ENCODE assay signal across 24 cellular contexts in genomic region chr6:54473328-54473727, GRCh38.
"Had no signal": no experiment of that assay in that cellular context is flagged by ENCODE, and none has a peak within 500 bp of the region (broad histone marks: within the 10 kb centered on the region; RNA-seq: fewer than 3 reads in every experiment).

No MANE protein-coding gene starts in this region.

- H3K27ac Mint-ChIP-seq: activated CD4-positive, alpha-beta T cell treated with anti-CD3 and anti-CD28 coated beads for 36 hours; activated naive CD8-positive, alpha-beta T cell; activated T-helper 1 cell treated with anti-CD3 and anti-CD28 coated beads, Interleukin-12 subunit alpha, Interleukin-12 subunit beta, Interleukin-2, Interleukin-4 antibody, amounts not matched to agents 30 ng/mL and 10 ng/mL and 1 ng/mL, durations not matched to agents 14 hours and 24 hours and 36 hours; naive B cell had no signal

- H3K9me3 ChIP-seq: mucosa of descending colon, prostate gland, right atrium auricular region, tibial artery, vagina had no signal

- H3K4me3 Mint-ChIP-seq: activated CD4-positive, alpha-beta T cell treated with anti-CD3 and anti-CD28 coated beads for 36 hours; activated naive CD8-positive, alpha-beta T cell; activated T-helper 1 cell treated with anti-CD3 and anti-CD28 coated beads, Interleukin-12 subunit alpha, Interleukin-12 subunit beta, Interleukin-2, Interleukin-4 antibody, amounts not matched to agents 30 ng/mL and 10 ng/mL and 1 ng/mL, durations not matched to agents 14 hours and 24 hours and 36 hours; naive B cell; neural crest cell had no signal

- H3K27ac ChIP-seq: left ventricle myocardium inferior, prostate gland, right atrium auricular region, tibial artery, vagina, VCaP had no signal

- H3K4me1 Mint-ChIP-seq: activated CD4-positive, alpha-beta T cell treated with anti-CD3 and anti-CD28 coated beads for 36 hours; naive B cell had no signal

- DNase-seq: activated CD4-positive, alpha-beta T cell treated with anti-CD3 and anti-CD28 coated beads for 36 hours; activated CD4-positive, alpha-beta T cell treated with anti-CD3 and anti-CD28 coated beads, Interleukin-2, amount 50 U/mL, for 48 hours; activated gamma-delta T cell treated with Interleukin-2 at 50 U/mL for 16 hours; activated T-cell treated with anti-CD3 and anti-CD28 coated beads for 4 hours; dermis blood vessel endothelial cell; effector memory CD4-positive, alpha-beta T cell; foreskin melanocyte; glutamatergic neuron; hypothalamus; kidney glomerular epithelial cell; left ventricle myocardium inferior; mucosa of descending colon; naive B cell; stimulated activated CD4-positive, alpha-beta T cell treated with anti-CD3 and anti-CD28 coated beads, Interleukin-2, amount 100 ng/mL, for 24 hours; stimulated activated naive CD4-positive, alpha-beta T cell treated with Interleukin-2 at 50 U/mL for 16 hours; T-helper 2 cell; tibial artery had no signal

- H3K9me3 Mint-ChIP-seq: activated T-helper 1 cell treated with anti-CD3 and anti-CD28 coated beads, Interleukin-12 subunit alpha, Interleukin-12 subunit beta, Interleukin-2, Interleukin-4 antibody, amounts not matched to agents 30 ng/mL and 10 ng/mL and 1 ng/mL, durations not matched to agents 14 hours and 24 hours and 36 hours had no signal

- H3K36me3 ChIP-seq: left ventricle myocardium inferior, prostate gland, right atrium auricular region, tibial artery, vagina had no signal

- H3K4me1 ChIP-seq: left ventricle myocardium inferior, prostate gland, right atrium auricular region, tibial artery, vagina had no signal

- H3K36me3 Mint-ChIP-seq: activated naive CD8-positive, alpha-beta T cell; naive B cell had no signal

- H3K27me3 Mint-ChIP-seq: activated CD4-positive, alpha-beta T cell treated with anti-CD3 and anti-CD28 coated beads for 36 hours; activated naive CD8-positive, alpha-beta T cell; naive B cell had no signal

- ATAC-seq: activated CD4-positive, alpha-beta T cell treated with anti-CD3 and anti-CD28 coated beads for 36 hours; mucosa of descending colon had no signal

- H3K27me3 ChIP-seq: right atrium auricular region, tibial artery, vagina had no signal

- H3K4me3 ChIP-seq: left ventricle myocardium inferior, mucosa of descending colon, prostate gland, right atrium auricular region, tibial artery, vagina had no signal
